Comparison of ENCODE assay signal across 15 cellular contexts in genomic region chr4:114082348-114082747, GRCh38.
DNase-seq lines count a peak whose midpoint lies in the region; ATAC-seq, FAIRE-seq and TF ChIP-seq lines count a peak whose summit lies in the region.
"Had no signal": no experiment of that assay in that cellular context is flagged by ENCODE, and none has a peak within 500 bp of the region (broad histone marks: within the 10 kb centered on the region; RNA-seq: fewer than 3 reads in every experiment).

No MANE protein-coding gene starts in this region.

- FAIRE-seq in urothelium cell line (lab: Jason Lieb, UNC): no peak
- FAIRE-seq: A204.1, GM12891, HepG2, HTR-8/SVneo had no signal

- no peak overlapping the region for H3K4me3 ChIP-seq in fibroblast of the aortic adventitia (ENCODE audit: low read depth, low read length)
- H3K4me3 ChIP-seq: BLaER1 treated with 17β-estradiol and CSF1 and Interleukin-3, amounts not matched to agents 10 nM and 100 nM; GM23338 had no signal

- DNase-seq in EH (ENCODE audit: low read depth): peak; percentile 52
- peak; percentile 39 for DNase-seq in fibroblast of the aortic adventitia (ENCODE audit: low read depth)
- DNase-seq in activated CD4-positive, CD25-positive, alpha-beta regulatory T cell (lab: John Stamatoyannopoulos, UW): no peak
- DNase-seq in stimulated activated CD4-positive, alpha-beta T cell treated with anti-CD3 and anti-CD28 coated beads, Interleukin-2, amount 100 ng/mL, for 24 hours: no peak
- DNase-seq in iPS-NIHi11 (ENCODE audit: low spot score): no peak
- no peak for DNase-seq in urothelium cell line (ENCODE audit: low spot score)
- DNase-seq: AML-193; CD4-positive, CD25-positive, alpha-beta regulatory T cell had no signal

- TF ChIP-seq CTCF in fibroblast of the aortic adventitia (IDR thresholded peaks at IDR 0.05; ENCODE audit: insufficient read depth, low read length): no peak

- ATAC-seq in SK-N-SH treated with all-trans-retinoic acid at 6 μM for 48 hours: peak; percentile 13; the same call in 1 of the 3 replicates
- ATAC-seq: HepG2 had no signal

TF ChIP-seq in SK-N-SH treated with all-trans-retinoic acid at 6 μM for 48 hours, 23 proteins besides CTCF, POLR2A, EP300 and RAD21:
- TF ChIP-seq CSDC2 (CRISPR knock-in tag; IDR thresholded peaks at IDR 0.05) (no peak), PPARA (CRISPR knock-in tag; IDR thresholded peaks at IDR 0.05; ENCODE audit: borderline replicate concordance) (no peak), ZFP3 (CRISPR knock-in tag; IDR thresholded peaks at IDR 0.05) (no peak), ESRRG (CRISPR knock-in tag; IDR thresholded peaks at IDR 0.05) (no peak), ARNTL (CRISPR knock-in tag; IDR thresholded peaks at IDR 0.05; ENCODE audit: borderline replicate concordance, low read depth) (no peak), CREB5 (CRISPR knock-in tag; IDR thresholded peaks at IDR 0.05; ENCODE audit: low read depth) (no peak), ISL1 (CRISPR knock-in tag; IDR thresholded peaks at IDR 0.05) (no peak), TSHZ2 (CRISPR knock-in tag; IDR thresholded peaks at IDR 0.05) (no peak), ZNF70 (CRISPR knock-in tag; IDR thresholded peaks at IDR 0.05) (no peak), BACH2 (CRISPR knock-in tag; IDR thresholded peaks at IDR 0.05; ENCODE audit: borderline replicate concordance) (no peak), CSRNP3 (CRISPR knock-in tag; IDR thresholded peaks at IDR 0.05) (no peak), SNAI2 (CRISPR knock-in tag; IDR thresholded peaks at IDR 0.05) (no peak)

Comparison
In these comparisons a context has a peak if more than half of its experiments do, and no peak if none do; other contexts are left out.
1. DNase-seq: peak in EH (single experiment) and fibroblast of the aortic adventitia (single experiment); none in activated CD4-positive, CD25-positive, alpha-beta regulatory T cell (0 of 4), stimulated activated CD4-positive, alpha-beta T cell treated with anti-CD3 and anti-CD28 coated beads, Interleukin-2, amount 100 ng/mL, for 24 hours (0 of 2), iPS-NIHi11 (single experiment) and urothelium cell line (single experiment).